ENCODE assay signal across 8 cellular contexts in the genomic region with DNA sequence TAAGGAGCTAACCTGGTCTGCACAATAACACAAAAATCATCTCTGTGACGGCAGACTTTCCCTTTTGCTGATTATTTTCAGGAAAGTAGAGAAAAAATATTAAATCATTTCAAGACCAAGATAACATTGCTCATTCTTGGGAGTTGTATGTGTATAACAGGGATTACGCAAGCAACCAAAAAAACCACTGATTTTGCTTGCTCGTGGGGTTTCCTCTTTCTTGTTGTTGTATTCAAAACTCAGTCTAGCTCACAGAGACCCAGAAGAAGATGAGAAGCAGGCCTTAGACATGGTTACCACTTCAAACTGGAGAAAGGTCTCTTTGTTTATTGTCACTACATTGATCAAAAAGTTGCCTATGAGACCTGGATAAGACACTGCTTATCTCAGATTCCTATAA. TPM values are rescaled to one million over a fixed set of nuclear protein-coding genes. Genes with fewer than 3 reads are reported as not detected.
DNase-seq lines count a peak whose midpoint lies in the region; ATAC-seq lines count a peak whose summit lies in the region.

No MANE protein-coding gene starts in this region.

- no peak for DNase-seq in activated naive CD8-positive, alpha-beta T cell treated with anti-CD3 and anti-CD28 coated beads, Interleukin-2, amount 10 ng/mL, durations not matched to agents 7 days and 5 days
- DNase-seq in renal cortical epithelial cell (ENCODE audit: low read depth) = peak; percentile 49
- DNase-seq in activated CD8-positive, alpha-beta memory T cell treated with anti-CD3 and anti-CD28 coated beads for 24 hours = no peak
- no peak for DNase-seq in NCI-H1092 treated with DMSO at 0.1 percent for 48 hours (lab: John Stamatoyannopoulos, UW)
- no peak for DNase-seq in activated effector memory CD4-positive, alpha-beta T cell treated with anti-CD3 and anti-CD28 coated beads, Interleukin-2, amount 50 U/mL, for 16 hours

- peak overlapping the region; percentile 82 for H3K27ac Mint-ChIP-seq in activated naive CD8-positive, alpha-beta T cell treated with anti-CD3 and anti-CD28 coated beads, Interleukin-2, amount 10 ng/mL, durations not matched to agents 7 days and 5 days

- peak; percentile 16 for ATAC-seq in GM18868 (IDR thresholded peaks at IDR 0.05; ENCODE audit: unreplicated experiment)
- ATAC-seq in HG03457 (IDR thresholded peaks at IDR 0.05; ENCODE audit: unreplicated experiment) = peak; percentile 22
- peak; percentile 41 for ATAC-seq in activated naive CD8-positive, alpha-beta T cell treated with anti-CD3 and anti-CD28 coated beads, Interleukin-2, amount 10 ng/mL, durations not matched to agents 7 days and 5 days (ENCODE audit: low read depth)
- no peak for ATAC-seq in HG03108 (IDR thresholded peaks at IDR 0.05; ENCODE audit: unreplicated experiment)

- POLR2A ChIA-PET in activated naive CD8-positive, alpha-beta T cell treated with anti-CD3 and anti-CD28 coated beads, Interleukin-2, amount 10 ng/mL, durations not matched to agents 7 days and 5 days (lab: Charles Lee) = interaction anchor here (1.0 to 1.3 kb wide), 3 partner anchors 21 to 87 kb away, joined by 4 to 8 read pairs (median 4); a partner anchor contains a TSS

- H3K4me3 Mint-ChIP-seq in activated naive CD8-positive, alpha-beta T cell treated with anti-CD3 and anti-CD28 coated beads, Interleukin-2, amount 10 ng/mL, durations not matched to agents 7 days and 5 days = peak overlapping the region; percentile 55

- peaks cover 2% of the 10 kb centered on the region for H3K36me3 Mint-ChIP-seq in activated naive CD8-positive, alpha-beta T cell treated with anti-CD3 and anti-CD28 coated beads, Interleukin-2, amount 10 ng/mL, durations not matched to agents 7 days and 5 days

- H3K4me1 Mint-ChIP-seq in activated naive CD8-positive, alpha-beta T cell treated with anti-CD3 and anti-CD28 coated beads, Interleukin-2, amount 10 ng/mL, durations not matched to agents 7 days and 5 days = peaks cover 54% of the 10 kb centered on the region

- H3K27me3 Mint-ChIP-seq in activated naive CD8-positive, alpha-beta T cell treated with anti-CD3 and anti-CD28 coated beads, Interleukin-2, amount 10 ng/mL, durations not matched to agents 7 days and 5 days = no peaks in the 10 kb centered on the region

- no peaks in the 10 kb centered on the region for H3K9me3 Mint-ChIP-seq in activated naive CD8-positive, alpha-beta T cell treated with anti-CD3 and anti-CD28 coated beads, Interleukin-2, amount 10 ng/mL, durations not matched to agents 7 days and 5 days

RNA-seq across cellular contexts. Expression of a gene that starts 2.2 kb away (rescaled TPM):
- 10 to 100 TPM; 57.9 to 63.3 TPM for total RNA-seq in activated naive CD8-positive, alpha-beta T cell treated with anti-CD3 and anti-CD28 coated beads, Interleukin-2, amount 10 ng/mL, durations not matched to agents 7 days and 5 days
- total RNA-seq in renal cortical epithelial cell = 34.4 and 45.3 TPM in 2 replicates

RNA-seq across cellular contexts. Expression of a gene that starts 33.0 kb away (rescaled TPM):
- total RNA-seq in activated naive CD8-positive, alpha-beta T cell treated with anti-CD3 and anti-CD28 coated beads, Interleukin-2, amount 10 ng/mL, durations not matched to agents 7 days and 5 days = 10 to 100 TPM; 59.1 to 70.6 TPM
- total RNA-seq in renal cortical epithelial cell = 44.3 and 87.5 TPM in 2 replicates
